In the genomic region with DNA sequence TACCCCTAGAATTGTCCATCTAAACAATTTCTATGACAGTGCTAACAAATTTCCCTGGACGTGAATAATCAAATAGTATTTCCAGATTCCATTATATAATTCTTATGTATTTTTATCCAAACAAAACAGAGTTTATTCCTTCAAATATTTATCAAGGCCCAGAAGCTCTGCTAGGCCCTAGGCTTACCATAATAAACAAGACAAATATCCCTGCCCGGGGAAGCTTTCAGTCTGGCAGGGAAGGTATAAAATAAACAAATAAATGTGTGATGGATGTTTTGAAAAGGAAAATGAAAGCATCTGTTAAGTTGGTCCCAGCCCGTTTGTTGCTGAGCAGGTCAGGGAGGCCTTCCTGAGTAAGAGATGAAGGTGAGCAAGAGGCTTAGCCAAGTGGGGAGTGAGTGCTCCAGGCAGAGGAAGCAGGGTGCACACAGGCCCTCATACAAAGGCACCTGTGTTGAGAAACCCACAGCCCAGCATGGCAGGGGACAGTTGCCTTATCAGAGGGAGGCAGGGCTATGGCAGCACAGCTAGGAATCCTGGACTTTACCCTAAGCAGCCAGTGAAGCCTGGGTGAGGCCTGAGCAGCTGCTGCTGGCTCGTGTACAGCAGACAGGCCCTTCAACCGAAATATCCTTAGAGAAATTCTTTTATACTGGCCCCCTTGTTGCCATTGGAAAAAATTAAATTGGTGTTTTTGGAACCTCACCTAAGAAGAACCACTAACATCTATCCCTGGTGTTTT, we compare ENCODE assay signal across 1 cellular context.
TF ChIP-seq lines count a peak whose summit lies in the region.

No MANE protein-coding gene starts in this region.

TF ChIP-seq in HepG2, 621 proteins besides CTCF, POLR2A, EP300 and RAD21 (continued from another document and continues in another):
- TF ChIP-seq, protein P1, sequence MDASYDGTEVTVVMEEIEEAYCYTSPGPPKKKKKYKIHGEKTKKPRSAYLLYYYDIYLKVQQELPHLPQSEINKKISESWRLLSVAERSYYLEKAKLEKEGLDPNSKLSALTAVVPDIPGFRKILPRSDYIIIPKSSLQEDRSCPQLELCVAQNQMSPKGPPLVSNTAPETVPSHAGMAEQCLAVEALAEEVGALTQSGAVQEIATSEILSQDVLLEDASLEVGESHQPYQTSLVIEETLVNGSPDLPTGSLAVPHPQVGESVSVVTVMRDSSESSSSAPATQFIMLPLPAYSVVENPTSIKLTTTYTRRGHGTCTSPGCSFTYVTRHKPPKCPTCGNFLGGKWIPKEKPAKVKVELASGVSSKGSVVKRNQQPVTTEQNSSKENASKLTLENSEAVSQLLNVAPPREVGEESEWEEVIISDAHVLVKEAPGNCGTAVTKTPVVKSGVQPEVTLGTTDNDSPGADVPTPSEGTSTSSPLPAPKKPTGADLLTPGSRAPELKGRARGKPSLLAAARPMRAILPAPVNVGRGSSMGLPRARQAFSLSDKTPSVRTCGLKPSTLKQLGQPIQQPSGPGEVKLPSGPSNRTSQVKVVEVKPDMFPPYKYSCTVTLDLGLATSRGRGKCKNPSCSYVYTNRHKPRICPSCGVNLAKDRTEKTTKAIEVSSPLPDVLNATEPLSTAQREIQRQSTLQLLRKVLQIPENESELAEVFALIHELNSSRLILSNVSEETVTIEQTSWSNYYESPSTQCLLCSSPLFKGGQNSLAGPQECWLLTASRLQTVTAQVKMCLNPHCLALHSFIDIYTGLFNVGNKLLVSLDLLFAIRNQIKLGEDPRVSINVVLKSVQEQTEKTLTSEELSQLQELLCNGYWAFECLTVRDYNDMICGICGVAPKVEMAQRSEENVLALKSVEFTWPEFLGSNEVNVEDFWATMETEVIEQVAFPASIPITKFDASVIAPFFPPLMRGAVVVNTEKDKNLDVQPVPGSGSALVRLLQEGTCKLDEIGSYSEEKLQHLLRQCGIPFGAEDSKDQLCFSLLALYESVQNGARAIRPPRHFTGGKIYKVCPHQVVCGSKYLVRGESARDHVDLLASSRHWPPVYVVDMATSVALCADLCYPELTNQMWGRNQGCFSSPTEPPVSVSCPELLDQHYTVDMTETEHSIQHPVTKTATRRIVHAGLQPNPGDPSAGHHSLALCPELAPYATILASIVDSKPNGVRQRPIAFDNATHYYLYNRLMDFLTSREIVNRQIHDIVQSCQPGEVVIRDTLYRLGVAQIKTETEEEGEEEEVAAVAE (CRISPR knock-in tag; IDR thresholded peaks at IDR 0.05; ENCODE audit: borderline replicate concordance): no peak
- TF ChIP-seq MED1 (CRISPR knock-in tag; IDR thresholded peaks at IDR 0.05) (peak; percentile 94), ZNF331 (CRISPR knock-in tag; IDR thresholded peaks at IDR 0.05) (peak; percentile 95), MTA3 (CRISPR knock-in tag; IDR thresholded peaks at IDR 0.05) (no peak), ARID2 (CRISPR knock-in tag; IDR thresholded peaks at IDR 0.05; ENCODE audit: borderline replicate concordance) (no peak), ZNF674 (CRISPR knock-in tag; IDR thresholded peaks at IDR 0.05; ENCODE audit: low read depth) (no peak), ZNF720 (CRISPR knock-in tag; IDR thresholded peaks at IDR 0.05) (no peak), ZFY (CRISPR knock-in tag; IDR thresholded peaks at IDR 0.05) (peak; percentile 95), ZNF841 (CRISPR knock-in tag; IDR thresholded peaks at IDR 0.05; ENCODE audit: borderline replicate concordance) (no peak), ELF3 (CRISPR knock-in tag; IDR thresholded peaks at IDR 0.05) (peak; percentile 88), KDM4B (CRISPR knock-in tag; IDR thresholded peaks at IDR 0.05) (peak; percentile 71; the same call in 1 of the 2 replicates), ZNF564 (CRISPR knock-in tag; IDR thresholded peaks at IDR 0.05) (0 out of 2 replicates have a peak, but pooled peaks have one; percentile 31), ZNF562 (CRISPR knock-in tag; IDR thresholded peaks at IDR 0.05; ENCODE audit: borderline replicate concordance) (no peak), IKZF1 (IDR thresholded peaks at IDR 0.05) (no peak), ZFP36L2 (CRISPR knock-in tag; IDR thresholded peaks at IDR 0.05) (no peak), ZNF775 (CRISPR knock-in tag; IDR thresholded peaks at IDR 0.05; ENCODE audit: borderline replicate concordance) (no peak), SPEN (CRISPR knock-in tag; IDR thresholded peaks at IDR 0.05; ENCODE audit: low read depth) (peak; percentile 86), ZNF772 (CRISPR knock-in tag; IDR thresholded peaks at IDR 0.05) (peak; percentile 85), NFIB (CRISPR knock-in tag; IDR thresholded peaks at IDR 0.05; ENCODE audit: borderline replicate concordance) (no peak), SP1 (IDR thresholded peaks at IDR 0.05) (no peak), SP1 (CRISPR knock-in tag; IDR thresholded peaks at IDR 0.05) (0 out of 2 replicates have a peak, but pooled peaks have one; percentile 22), MEF2D (CRISPR knock-in tag; IDR thresholded peaks at IDR 0.05) (peak; percentile 77), LCORL (IDR thresholded peaks at IDR 0.05) (no peak), LCORL (CRISPR knock-in tag; IDR thresholded peaks at IDR 0.05) (peak; percentile 80), AGO1 (IDR thresholded peaks at IDR 0.05; ENCODE audit: low read depth, low read length, poor library complexity, severe bottlenecking) (no peak), NFKBIZ (CRISPR knock-in tag; IDR thresholded peaks at IDR 0.05) (0 out of 2 replicates have a peak, but pooled peaks have one; percentile 70), CHD2 (IDR thresholded peaks at IDR 0.05; ENCODE audit: low read depth, low read length) (0 out of 2 replicates have a peak, but pooled peaks have one; percentile 26), CREB1 (IDR thresholded peaks at IDR 0.05) (no peak), CREB1 (CRISPR knock-in tag; IDR thresholded peaks at IDR 0.05) (no peak)
- TF ChIP-seq, protein P2, sequence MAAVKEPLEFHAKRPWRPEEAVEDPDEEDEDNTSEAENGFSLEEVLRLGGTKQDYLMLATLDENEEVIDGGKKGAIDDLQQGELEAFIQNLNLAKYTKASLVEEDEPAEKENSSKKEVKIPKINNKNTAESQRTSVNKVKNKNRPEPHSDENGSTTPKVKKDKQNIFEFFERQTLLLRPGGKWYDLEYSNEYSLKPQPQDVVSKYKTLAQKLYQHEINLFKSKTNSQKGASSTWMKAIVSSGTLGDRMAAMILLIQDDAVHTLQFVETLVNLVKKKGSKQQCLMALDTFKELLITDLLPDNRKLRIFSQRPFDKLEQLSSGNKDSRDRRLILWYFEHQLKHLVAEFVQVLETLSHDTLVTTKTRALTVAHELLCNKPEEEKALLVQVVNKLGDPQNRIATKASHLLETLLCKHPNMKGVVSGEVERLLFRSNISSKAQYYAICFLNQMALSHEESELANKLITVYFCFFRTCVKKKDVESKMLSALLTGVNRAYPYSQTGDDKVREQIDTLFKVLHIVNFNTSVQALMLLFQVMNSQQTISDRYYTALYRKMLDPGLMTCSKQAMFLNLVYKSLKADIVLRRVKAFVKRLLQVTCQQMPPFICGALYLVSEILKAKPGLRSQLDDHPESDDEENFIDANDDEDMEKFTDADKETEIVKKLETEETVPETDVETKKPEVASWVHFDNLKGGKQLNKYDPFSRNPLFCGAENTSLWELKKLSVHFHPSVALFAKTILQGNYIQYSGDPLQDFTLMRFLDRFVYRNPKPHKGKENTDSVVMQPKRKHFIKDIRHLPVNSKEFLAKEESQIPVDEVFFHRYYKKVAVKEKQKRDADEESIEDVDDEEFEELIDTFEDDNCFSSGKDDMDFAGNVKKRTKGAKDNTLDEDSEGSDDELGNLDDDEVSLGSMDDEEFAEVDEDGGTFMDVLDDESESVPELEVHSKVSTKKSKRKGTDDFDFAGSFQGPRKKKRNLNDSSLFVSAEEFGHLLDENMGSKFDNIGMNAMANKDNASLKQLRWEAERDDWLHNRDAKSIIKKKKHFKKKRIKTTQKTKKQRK (IDR thresholded peaks at IDR 0.05; ENCODE audit: low read length): no peak
- TF ChIP-seq, protein P3, sequence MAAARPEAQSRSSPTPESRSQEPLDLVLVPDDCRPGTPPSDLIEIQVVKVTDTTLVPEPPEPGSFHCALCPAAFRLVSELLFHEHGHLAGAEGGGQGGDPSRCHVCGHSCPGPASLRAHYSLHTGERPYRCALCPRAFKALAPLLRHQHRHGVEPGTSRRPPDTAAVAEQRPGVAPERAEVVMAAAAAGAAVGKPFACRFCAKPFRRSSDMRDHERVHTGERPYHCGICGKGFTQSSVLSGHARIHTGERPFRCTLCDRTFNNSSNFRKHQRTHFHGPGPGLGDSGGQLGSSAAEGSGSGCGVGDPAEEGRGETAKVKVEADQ (CRISPR knock-in tag; IDR thresholded peaks at IDR 0.05; ENCODE audit: borderline replicate concordance): peak; percentile 84; the same call in 1 of the 2 replicates
- TF ChIP-seq, protein P4, sequence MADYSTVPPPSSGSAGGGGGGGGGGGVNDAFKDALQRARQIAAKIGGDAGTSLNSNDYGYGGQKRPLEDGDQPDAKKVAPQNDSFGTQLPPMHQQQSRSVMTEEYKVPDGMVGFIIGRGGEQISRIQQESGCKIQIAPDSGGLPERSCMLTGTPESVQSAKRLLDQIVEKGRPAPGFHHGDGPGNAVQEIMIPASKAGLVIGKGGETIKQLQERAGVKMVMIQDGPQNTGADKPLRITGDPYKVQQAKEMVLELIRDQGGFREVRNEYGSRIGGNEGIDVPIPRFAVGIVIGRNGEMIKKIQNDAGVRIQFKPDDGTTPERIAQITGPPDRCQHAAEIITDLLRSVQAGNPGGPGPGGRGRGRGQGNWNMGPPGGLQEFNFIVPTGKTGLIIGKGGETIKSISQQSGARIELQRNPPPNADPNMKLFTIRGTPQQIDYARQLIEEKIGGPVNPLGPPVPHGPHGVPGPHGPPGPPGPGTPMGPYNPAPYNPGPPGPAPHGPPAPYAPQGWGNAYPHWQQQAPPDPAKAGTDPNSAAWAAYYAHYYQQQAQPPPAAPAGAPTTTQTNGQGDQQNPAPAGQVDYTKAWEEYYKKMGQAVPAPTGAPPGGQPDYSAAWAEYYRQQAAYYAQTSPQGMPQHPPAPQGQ (CRISPR knock-in tag; IDR thresholded peaks at IDR 0.05; ENCODE audit: borderline replicate concordance): peak; percentile 72; the same call in 1 of the 2 replicates
- TF ChIP-seq, protein P5, sequence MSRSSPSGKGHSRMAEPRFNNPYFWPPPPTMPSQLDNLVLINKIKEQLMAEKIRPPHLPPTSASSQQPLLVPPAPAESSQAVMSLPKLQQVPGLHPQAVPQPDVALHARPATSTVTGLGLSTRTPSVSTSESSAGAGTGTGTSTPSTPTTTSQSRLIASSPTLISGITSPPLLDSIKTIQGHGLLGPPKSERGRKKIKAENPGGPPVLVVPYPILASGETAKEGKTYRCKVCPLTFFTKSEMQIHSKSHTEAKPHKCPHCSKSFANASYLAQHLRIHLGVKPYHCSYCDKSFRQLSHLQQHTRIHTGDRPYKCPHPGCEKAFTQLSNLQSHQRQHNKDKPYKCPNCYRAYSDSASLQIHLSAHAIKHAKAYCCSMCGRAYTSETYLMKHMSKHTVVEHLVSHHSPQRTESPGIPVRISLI (CRISPR knock-in tag; IDR thresholded peaks at IDR 0.05; ENCODE audit: borderline replicate concordance): peak; percentile 49; the same call in 1 of the 2 replicates
- TF ChIP-seq, protein P6, sequence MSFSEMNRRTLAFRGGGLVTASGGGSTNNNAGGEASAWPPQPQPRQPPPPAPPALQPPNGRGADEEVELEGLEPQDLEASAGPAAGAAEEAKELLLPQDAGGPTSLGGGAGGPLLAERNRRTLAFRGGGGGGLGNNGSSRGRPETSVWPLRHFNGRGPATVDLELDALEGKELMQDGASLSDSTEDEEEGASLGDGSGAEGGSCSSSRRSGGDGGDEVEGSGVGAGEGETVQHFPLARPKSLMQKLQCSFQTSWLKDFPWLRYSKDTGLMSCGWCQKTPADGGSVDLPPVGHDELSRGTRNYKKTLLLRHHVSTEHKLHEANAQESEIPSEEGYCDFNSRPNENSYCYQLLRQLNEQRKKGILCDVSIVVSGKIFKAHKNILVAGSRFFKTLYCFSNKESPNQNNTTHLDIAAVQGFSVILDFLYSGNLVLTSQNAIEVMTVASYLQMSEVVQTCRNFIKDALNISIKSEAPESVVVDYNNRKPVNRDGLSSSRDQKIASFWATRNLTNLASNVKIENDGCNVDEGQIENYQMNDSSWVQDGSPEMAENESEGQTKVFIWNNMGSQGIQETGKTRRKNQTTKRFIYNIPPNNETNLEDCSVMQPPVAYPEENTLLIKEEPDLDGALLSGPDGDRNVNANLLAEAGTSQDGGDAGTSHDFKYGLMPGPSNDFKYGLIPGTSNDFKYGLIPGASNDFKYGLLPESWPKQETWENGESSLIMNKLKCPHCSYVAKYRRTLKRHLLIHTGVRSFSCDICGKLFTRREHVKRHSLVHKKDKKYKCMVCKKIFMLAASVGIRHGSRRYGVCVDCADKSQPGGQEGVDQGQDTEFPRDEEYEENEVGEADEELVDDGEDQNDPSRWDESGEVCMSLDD (CRISPR knock-in tag; IDR thresholded peaks at IDR 0.05; ENCODE audit: borderline replicate concordance): no peak
- TF ChIP-seq, protein P7, sequence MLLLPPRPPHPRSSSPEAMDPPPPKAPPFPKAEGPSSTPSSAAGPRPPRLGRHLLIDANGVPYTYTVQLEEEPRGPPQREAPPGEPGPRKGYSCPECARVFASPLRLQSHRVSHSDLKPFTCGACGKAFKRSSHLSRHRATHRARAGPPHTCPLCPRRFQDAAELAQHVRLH (CRISPR knock-in tag; IDR thresholded peaks at IDR 0.05; ENCODE audit: borderline replicate concordance, low read depth): peak; percentile 73; the same call in 1 of the 2 replicates
- TF ChIP-seq, protein P8, sequence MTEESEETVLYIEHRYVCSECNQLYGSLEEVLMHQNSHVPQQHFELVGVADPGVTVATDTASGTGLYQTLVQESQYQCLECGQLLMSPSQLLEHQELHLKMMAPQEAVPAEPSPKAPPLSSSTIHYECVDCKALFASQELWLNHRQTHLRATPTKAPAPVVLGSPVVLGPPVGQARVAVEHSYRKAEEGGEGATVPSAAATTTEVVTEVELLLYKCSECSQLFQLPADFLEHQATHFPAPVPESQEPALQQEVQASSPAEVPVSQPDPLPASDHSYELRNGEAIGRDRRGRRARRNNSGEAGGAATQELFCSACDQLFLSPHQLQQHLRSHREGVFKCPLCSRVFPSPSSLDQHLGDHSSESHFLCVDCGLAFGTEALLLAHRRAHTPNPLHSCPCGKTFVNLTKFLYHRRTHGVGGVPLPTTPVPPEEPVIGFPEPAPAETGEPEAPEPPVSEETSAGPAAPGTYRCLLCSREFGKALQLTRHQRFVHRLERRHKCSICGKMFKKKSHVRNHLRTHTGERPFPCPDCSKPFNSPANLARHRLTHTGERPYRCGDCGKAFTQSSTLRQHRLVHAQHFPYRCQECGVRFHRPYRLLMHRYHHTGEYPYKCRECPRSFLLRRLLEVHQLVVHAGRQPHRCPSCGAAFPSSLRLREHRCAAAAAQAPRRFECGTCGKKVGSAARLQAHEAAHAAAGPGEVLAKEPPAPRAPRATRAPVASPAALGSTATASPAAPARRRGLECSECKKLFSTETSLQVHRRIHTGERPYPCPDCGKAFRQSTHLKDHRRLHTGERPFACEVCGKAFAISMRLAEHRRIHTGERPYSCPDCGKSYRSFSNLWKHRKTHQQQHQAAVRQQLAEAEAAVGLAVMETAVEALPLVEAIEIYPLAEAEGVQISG (CRISPR knock-in tag; IDR thresholded peaks at IDR 0.05): peak; percentile 87
- TF ChIP-seq, protein P9, sequence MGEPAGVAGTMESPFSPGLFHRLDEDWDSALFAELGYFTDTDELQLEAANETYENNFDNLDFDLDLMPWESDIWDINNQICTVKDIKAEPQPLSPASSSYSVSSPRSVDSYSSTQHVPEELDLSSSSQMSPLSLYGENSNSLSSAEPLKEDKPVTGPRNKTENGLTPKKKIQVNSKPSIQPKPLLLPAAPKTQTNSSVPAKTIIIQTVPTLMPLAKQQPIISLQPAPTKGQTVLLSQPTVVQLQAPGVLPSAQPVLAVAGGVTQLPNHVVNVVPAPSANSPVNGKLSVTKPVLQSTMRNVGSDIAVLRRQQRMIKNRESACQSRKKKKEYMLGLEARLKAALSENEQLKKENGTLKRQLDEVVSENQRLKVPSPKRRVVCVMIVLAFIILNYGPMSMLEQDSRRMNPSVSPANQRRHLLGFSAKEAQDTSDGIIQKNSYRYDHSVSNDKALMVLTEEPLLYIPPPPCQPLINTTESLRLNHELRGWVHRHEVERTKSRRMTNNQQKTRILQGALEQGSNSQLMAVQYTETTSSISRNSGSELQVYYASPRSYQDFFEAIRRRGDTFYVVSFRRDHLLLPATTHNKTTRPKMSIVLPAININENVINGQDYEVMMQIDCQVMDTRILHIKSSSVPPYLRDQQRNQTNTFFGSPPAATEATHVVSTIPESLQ (CRISPR knock-in tag; conservative IDR thresholded peaks at IDR 0.05): no peak
